Comparison of ENCODE assay signal across 8 cellular contexts in genomic region chr7:106071999-106072714, GRCh38. TPM values are rescaled to one million over a fixed set of nuclear protein-coding genes. Genes with fewer than 3 reads are reported as not detected.
DNase-seq lines count a peak whose midpoint lies in the region; ATAC-seq and TF ChIP-seq lines count a peak whose summit lies in the region.

No MANE protein-coding gene starts in this region.

- TF ChIP-seq POLR2A in NB4 (IDR thresholded peaks at IDR 0.05; ENCODE audit: extremely low read depth, insufficient read length) = no peak

- intact Hi-C loops in left lung (cut with DNase I) = no loop called here

- H3K4me1 ChIP-seq in left lung = peaks cover 12 to 32% of the 10 kb centered on the region in 2 donors

- DNase-seq in NB4 (ENCODE audit: low read depth) = no peak
- no peak for DNase-seq in WTC11 (ENCODE audit: low spot score)
- no peak for DNase-seq in left lung
- no peak for DNase-seq in kidney tubule cell (ENCODE audit: low spot score)
- DNase-seq in coronary artery (ENCODE audit: low spot score) = no peak

- TF ChIP-seq CTCF in NB4 (IDR thresholded peaks at IDR 0.05; ENCODE audit: low read depth, low read length) (no peak), WTC11 (IDR thresholded peaks at IDR 0.05) (no peak), left lung (IDR thresholded peaks at IDR 0.05) (no peak), coronary artery (IDR thresholded peaks at IDR 0.05) (no peak)

- H3K4me3 Mint-ChIP-seq in WTC11 = no peak overlapping the region

- H3K27ac ChIP-seq in left lung = peak overlapping the region; percentile 70 to 76
- H3K27ac ChIP-seq in coronary artery = peak overlapping the region in 1 of 2 donors; percentile 56

- H3K27ac Mint-ChIP-seq in WTC11 = no peak overlapping the region

- H3K9me3 ChIP-seq in left lung = no peaks in the 10 kb centered on the region

- ATAC-seq in GM19351 (IDR thresholded peaks at IDR 0.05; ENCODE audit: unreplicated experiment) = peak; percentile 9
- ATAC-seq in WTC11 = no peak
- ATAC-seq in left lung = peak; percentile 60
- no peak for ATAC-seq in HG03469 (IDR thresholded peaks at IDR 0.05; ENCODE audit: unreplicated experiment)
- ATAC-seq in HG02571 (IDR thresholded peaks at IDR 0.05; ENCODE audit: unreplicated experiment) = no peak

- no peaks in the 10 kb centered on the region for H3K27me3 Mint-ChIP-seq in WTC11 (ENCODE audit: low read depth)

- H3K4me3 ChIP-seq in NB4 (ENCODE audit: low read depth, low read length) = peak overlapping the region; percentile 50
- H3K4me3 ChIP-seq in left lung = no peak overlapping the region
- no peak overlapping the region for H3K4me3 ChIP-seq in coronary artery

- no peaks in the 10 kb centered on the region for H3K9me3 Mint-ChIP-seq in WTC11

- peaks cover 20% of the 10 kb centered on the region for H3K4me1 Mint-ChIP-seq in WTC11

- no peaks in the 10 kb centered on the region for H3K36me3 Mint-ChIP-seq in WTC11

- no peaks in the 10 kb centered on the region for H3K36me3 ChIP-seq in left lung

- CTCF ChIA-PET in WTC11 (lab: Charles Lee) = interaction anchor here (1.1 to 2.3 kb wide), 5 partner anchors 29 to 104 kb away, joined by 3 to 13 read pairs (median 4); no protein-coding TSS in a partner anchor

- POLR2A ChIA-PET in WTC11 (lab: Charles Lee) = no interaction called here

- no peaks in the 10 kb centered on the region for H3K27me3 ChIP-seq in left lung

TF ChIP-seq in WTC11, 78 proteins besides CTCF, POLR2A, EP300 and RAD21:
- peak; percentile 24; the same call in 1 of the 2 replicates for TF ChIP-seq GABPB1 (CRISPR knock-in tag; IDR thresholded peaks at IDR 0.05)
- no peak for TF ChIP-seq ZNF138 (CRISPR knock-in tag; conservative IDR thresholded peaks at IDR 0.05)

RNA-seq across cellular contexts. Expression of gene SYPL1, which starts 40.0 kb away (rescaled TPM):
- total RNA-seq in WTC11 (2021) (48.5 to 54.8 TPM (median 49.6 TPM) in 3 replicates), left lung (10 to 100 TPM; 81.9 to 93.1 TPM)

Comparison
In these comparisons a context has a peak if more than half of its experiments do, and no peak if none do; other contexts are left out.
1. ATAC-seq: peak in GM19351 (single experiment) and left lung (single experiment); none in WTC11 (single experiment), HG03469 (single experiment) and HG02571 (single experiment).